In genomic region chr11:86571273-86571948, GRCh38 we compare ENCODE assay signal across 9 cellular contexts.
DNase-seq lines count a peak whose midpoint lies in the region; ATAC-seq and TF ChIP-seq lines count a peak whose summit lies in the region.
"Had no signal": no experiment of that assay in that cellular context is flagged by ENCODE, and none has a peak within 500 bp of the region (broad histone marks: within the 10 kb centered on the region; RNA-seq: fewer than 3 reads in every experiment).

No MANE protein-coding gene starts in this region.

- TF ChIP-seq CTCF in A673 (conservative IDR thresholded peaks at IDR 0.05; ENCODE audit: low read depth, low read length) (peak; percentile 63), RWPE2 (IDR thresholded peaks at IDR 0.05; ENCODE audit: poor library complexity, severe bottlenecking) (peak; percentile 49), glutamatergic neuron (IDR thresholded peaks at IDR 0.05; ENCODE audit: partially characterized antibody, unreplicated experiment) (peak; percentile 76)

- no TSS peak for BruUV-seq in A673 (replicated peaks; lab: Mats Ljungman, UMichigan)

- POLR2A ChIA-PET in A673 (lab: Charles Lee; ENCODE audit: low non-redundant PET): no interaction called here

- no peaks in the 10 kb centered on the region for H3K9me3 ChIP-seq in A673 (ENCODE audit: low read depth, low read length, poor library complexity, severe bottlenecking)
- H3K9me3 ChIP-seq in RWPE2 (ENCODE audit: severe bottlenecking): no peaks in the 10 kb centered on the region
- H3K9me3 ChIP-seq: neutrophil had no signal

- no peak overlapping the region for H3K4me3 Mint-ChIP-seq in glutamatergic neuron (ENCODE audit: unreplicated experiment)

- no peaks in the 10 kb centered on the region for H3K36me3 Mint-ChIP-seq in glutamatergic neuron (ENCODE audit: unreplicated experiment)

- H3K4me3 ChIP-seq in A673 (ENCODE audit: low read depth, low read length, poor library complexity, severe bottlenecking) (no peak overlapping the region), RWPE2 (ENCODE audit: severe bottlenecking) (no peak overlapping the region)

- CTCF ChIA-PET in A673 (lab: Charles Lee): interaction anchor here (0.6 kb wide), 1 partner anchor 114 kb away, joined by 3 read pairs; no protein-coding TSS in a partner anchor

- intact Hi-C loops in A673 (cut with micrococcal nuclease; ENCODE audit: unreplicated experiment): loop anchor here (2.0 kb wide), 1 partner anchor 115 kb away; no protein-coding TSS in a partner anchor

- H3K27ac ChIP-seq in A673 (ENCODE audit: low read depth, low read length, poor library complexity, severe bottlenecking) (no peak overlapping the region), RWPE2 (ENCODE audit: poor library complexity, severe bottlenecking) (peak overlapping the region; percentile 45)
- H3K27ac ChIP-seq: neutrophil had no signal

- H3K36me3 ChIP-seq in A673 (ENCODE audit: insufficient read depth, low read length, poor library complexity, severe bottlenecking) (no peaks in the 10 kb centered on the region), RWPE2 (ENCODE audit: low read depth) (no peaks in the 10 kb centered on the region)
- H3K36me3 ChIP-seq: neutrophil had no signal

- H3K4me1 ChIP-seq in A673 (ENCODE audit: insufficient read depth, low read length, poor library complexity, severe bottlenecking) (peaks cover 19% of the 10 kb centered on the region), RWPE2 (ENCODE audit: insufficient read depth, poor library complexity, severe bottlenecking) (peaks cover 25% of the 10 kb centered on the region)

- peak; percentile 58 for DNase-seq in A673 (ENCODE audit: low spot score)
- peak; percentile 23 for DNase-seq in H4 (ENCODE audit: low spot score)
- DNase-seq in RWPE2 (ENCODE audit: low spot score): no peak
- DNase-seq in glutamatergic neuron: peak; percentile 55
- no peak for DNase-seq in GM19238 (ENCODE audit: insufficient read length, low spot score)
- no peak for DNase-seq in NCI-H748 treated with DMSO at 0.1 percent for 48 hours (lab: John Stamatoyannopoulos, UW)

- no peak overlapping the region for H3K27ac Mint-ChIP-seq in glutamatergic neuron (ENCODE audit: unreplicated experiment)

- peaks cover 2% of the 10 kb centered on the region for H3K9me3 Mint-ChIP-seq in glutamatergic neuron (ENCODE audit: unreplicated experiment)

- H3K27me3 ChIP-seq in A673 (replicated peaks; ENCODE audit: insufficient read depth, low read depth, low read length, poor library complexity) (no peaks in the 10 kb centered on the region), RWPE2 (ENCODE audit: insufficient read depth, poor library complexity, severe bottlenecking) (no peaks in the 10 kb centered on the region)
- H3K27me3 ChIP-seq: neutrophil had no signal

- ATAC-seq in RWPE2 (ENCODE audit: low read depth): peak; percentile 29
- no peak for ATAC-seq in GM21528 (IDR thresholded peaks at IDR 0.05; ENCODE audit: low FRiP score, unreplicated experiment)
- ATAC-seq in GM21737 (IDR thresholded peaks at IDR 0.05; ENCODE audit: unreplicated experiment): no peak

- no peaks in the 10 kb centered on the region for H3K4me1 Mint-ChIP-seq in glutamatergic neuron (ENCODE audit: low read depth, unreplicated experiment)

- H3K27me3 Mint-ChIP-seq in glutamatergic neuron (ENCODE audit: unreplicated experiment): no peaks in the 10 kb centered on the region

Comparison
In these comparisons a context has a peak if more than half of its experiments do, and no peak if none do; other contexts are left out.
1. DNase-seq: peak in A673 (single experiment), H4 (single experiment) and glutamatergic neuron (single experiment); none in RWPE2 (single experiment), GM19238 (single experiment) and NCI-H748 treated with DMSO at 0.1 percent for 48 hours (single experiment).
2. Peak in every context shown above with its lines, with median percentiles within 50 percentile points of each other: CTCF ChIP-seq.